1 cellular context compared by ENCODE assay signal in genomic region chr9:20594521-20594920, GRCh38.
TF ChIP-seq lines count a peak whose summit lies in the region.

No MANE protein-coding gene starts in this region.

TF ChIP-seq in IMR-90, 13 proteins besides CTCF, POLR2A, EP300 and RAD21 (continued from another document):
- TF ChIP-seq BHLHE40 (IDR thresholded peaks at IDR 0.05; ENCODE audit: low read depth, low read length): no peak
- no peak for TF ChIP-seq MXI1 (IDR thresholded peaks at IDR 0.05; ENCODE audit: borderline replicate concordance, low read depth, low read length)
- TF ChIP-seq SMC3 (IDR thresholded peaks at IDR 0.05; ENCODE audit: low read depth, low read length): no peak
- TF ChIP-seq MAZ (IDR thresholded peaks at IDR 0.05; ENCODE audit: borderline replicate concordance, low read depth, low read length): no peak
